In genomic region chr6:147149826-147150225, GRCh38 we compare ENCODE assay signal across 29 cellular contexts.
"Had no signal": no experiment of that assay in that cellular context is flagged by ENCODE, and none has a peak within 500 bp of the region (broad histone marks: within the 10 kb centered on the region; RNA-seq: fewer than 3 reads in every experiment).

No MANE protein-coding gene starts in this region.

- ATAC-seq: activated CD4-positive, alpha-beta T cell treated with anti-CD3 and anti-CD28 coated beads for 36 hours; activated CD8-positive, alpha-beta memory T cell treated with anti-CD3 and anti-CD28 coated beads, Interleukin-2, amount 10 ng/mL, durations not matched to agents 7 days and 5 days; activated CD8-positive, alpha-beta T cell treated with anti-CD3 and anti-CD28 coated beads, Interleukin-2, amount 10 ng/mL, durations not matched to agents 7 days and 5 days; activated naive CD8-positive, alpha-beta T cell treated with anti-CD3 and anti-CD28 coated beads, Interleukin-2, amount 50 U/mL, for 24 hours; body of pancreas; esophagus mucosa; foreskin keratinocyte; gastrocnemius medialis; heart right ventricle; T-helper 17 cell had no signal

- DNase-seq: activated CD4-positive, alpha-beta memory T cell treated with anti-CD3 and anti-CD28 coated beads for 36 hours; activated CD4-positive, alpha-beta T cell treated with anti-CD3 and anti-CD28 coated beads for 36 hours; activated CD4-positive, alpha-beta T cell treated with anti-CD3 and anti-CD28 coated beads, Interleukin-2, amount 10 ng/mL, durations not matched to agents 24 days and 14 days; activated CD4-positive, CD25-positive, alpha-beta regulatory T cell; activated CD4-positive, CD25-positive, alpha-beta regulatory T cell treated with anti-CD3 and anti-CD28 coated beads, Interleukin-2, amount 50 U/mL, for 72 hours; activated CD8-positive, alpha-beta memory T cell treated with anti-CD3 and anti-CD28 coated beads, Interleukin-2, amount 10 ng/mL, durations not matched to agents 7 days and 5 days; activated CD8-positive, alpha-beta memory T cell treated with anti-CD3 and anti-CD28 coated beads, Interleukin-2, amount 50 U/mL, for 4 hours; activated CD8-positive, alpha-beta T cell treated with anti-CD3 and anti-CD28 coated beads, Interleukin-2, amount 10 ng/mL, durations not matched to agents 7 days and 5 days; activated effector memory CD4-positive, alpha-beta T cell treated with anti-CD3 and anti-CD28 coated beads, Interleukin-2, amount 50 U/mL, for 16 hours; activated naive CD4-positive, alpha-beta T cell treated with anti-CD3 and anti-CD28 coated beads for 36 hours; activated naive CD8-positive, alpha-beta T cell treated with anti-CD3 and anti-CD28 coated beads for 36 hours; activated naive CD8-positive, alpha-beta T cell treated with anti-CD3 and anti-CD28 coated beads, Interleukin-2, amount 50 U/mL, for 24 hours; activated T-cell treated with anti-CD3 and anti-CD28 coated beads, Interleukin-2, amount 50 U/mL, for 1 hour; activated T-cell treated with anti-CD3 and anti-CD28 coated beads, Interleukin-2, amount 50 U/mL, for 48 hours; adrenal gland; amygdala; aorta; body of pancreas; caudate nucleus; effector CD8-positive, alpha-beta T cell; endodermal cell; foreskin keratinocyte; gastrocnemius medialis; glutamatergic neuron; heart right ventricle; T-helper 1 cell; T-helper 17 cell; T1000 had no signal

- H3K4me1 ChIP-seq: adrenal gland, body of pancreas, foreskin keratinocyte, gastrocnemius medialis, heart right ventricle had no signal

- H3K27ac ChIP-seq: adrenal gland, body of pancreas, foreskin keratinocyte, gastrocnemius medialis, heart right ventricle had no signal

- H3K36me3 ChIP-seq: adrenal gland, gastrocnemius medialis, heart right ventricle had no signal

- H3K9me3 ChIP-seq: adrenal gland, body of pancreas, gastrocnemius medialis, heart right ventricle had no signal

- H3K4me3 ChIP-seq: adrenal gland, body of pancreas, gastrocnemius medialis, heart right ventricle had no signal

- H3K27me3 ChIP-seq: adrenal gland, body of pancreas, foreskin keratinocyte, gastrocnemius medialis, heart right ventricle had no signal
